In genomic region chr7:159103382-159104187, GRCh38 we compare ENCODE assay signal across 1 cellular context.
TF ChIP-seq lines count a peak whose summit lies in the region.

No MANE protein-coding gene starts in this region.

TF ChIP-seq in WTC11, 78 proteins besides CTCF, POLR2A, EP300 and RAD21 (continued from another document):
- TF ChIP-seq ARID4B (CRISPR knock-in tag; IDR thresholded peaks at IDR 0.05; ENCODE audit: borderline replicate concordance) (no peak), TCF7 (CRISPR knock-in tag; IDR thresholded peaks at IDR 0.05; ENCODE audit: low read depth) (no peak), AR (CRISPR knock-in tag; IDR thresholded peaks at IDR 0.05) (no peak), MAX (CRISPR knock-in tag; IDR thresholded peaks at IDR 0.05) (no peak), ZNF416 (CRISPR knock-in tag; IDR thresholded peaks at IDR 0.05) (no peak), NFYB (CRISPR knock-in tag; conservative IDR thresholded peaks at IDR 0.05; ENCODE audit: low read depth) (no peak), FOXP1 (CRISPR knock-in tag; IDR thresholded peaks at IDR 0.05; ENCODE audit: borderline replicate concordance) (no peak), CREM (CRISPR knock-in tag; IDR thresholded peaks at IDR 0.05) (no peak), EMX1 (CRISPR knock-in tag; IDR thresholded peaks at IDR 0.05) (no peak), ETV6 (CRISPR knock-in tag; IDR thresholded peaks at IDR 0.05) (no peak), CREB1 (CRISPR knock-in tag; IDR thresholded peaks at IDR 0.05) (no peak), CBFB (CRISPR knock-in tag; IDR thresholded peaks at IDR 0.05; ENCODE audit: low read depth) (no peak)
- TF ChIP-seq, protein P1, sequence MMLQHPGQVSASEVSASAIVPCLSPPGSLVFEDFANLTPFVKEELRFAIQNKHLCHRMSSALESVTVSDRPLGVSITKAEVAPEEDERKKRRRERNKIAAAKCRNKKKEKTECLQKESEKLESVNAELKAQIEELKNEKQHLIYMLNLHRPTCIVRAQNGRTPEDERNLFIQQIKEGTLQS (CRISPR knock-in tag; conservative IDR thresholded peaks at IDR 0.05), result no peak
